In the genomic region with DNA sequence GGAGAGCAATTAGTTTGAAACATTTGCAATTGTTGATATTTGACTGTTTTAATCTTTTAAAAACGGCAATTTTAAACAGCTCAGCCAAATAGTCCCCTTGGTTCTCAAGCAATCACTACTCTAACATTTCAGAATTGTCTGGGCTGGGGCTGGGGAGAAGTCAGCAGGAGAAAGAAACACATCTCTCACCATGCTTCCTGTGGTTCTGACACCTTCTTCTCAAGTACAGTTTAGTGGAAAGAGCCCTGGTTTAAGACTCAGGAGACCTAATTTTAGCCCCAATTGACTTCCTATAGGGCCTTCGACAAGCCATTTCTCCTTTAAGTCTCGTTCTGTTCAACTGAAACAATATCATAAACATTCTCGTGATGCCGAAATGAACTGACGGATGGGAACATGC, we compare ENCODE assay signal across 13 cellular contexts.
DNase-seq lines count a peak whose midpoint lies in the region; ATAC-seq and TF ChIP-seq lines count a peak whose summit lies in the region.
"Had no signal": no experiment of that assay in that cellular context is flagged by ENCODE, and none has a peak within 500 bp of the region (broad histone marks: within the 10 kb centered on the region; RNA-seq: fewer than 3 reads in every experiment).

No MANE protein-coding gene starts in this region.

- DNase-seq in inferior parietal cortex (ENCODE audit: extremely low spot score) (peak; percentile 49), iPS-NIHi7 (ENCODE audit: extremely low spot score) (no peak), ureter (ENCODE audit: low spot score) (no peak), left lung (no peak), RKO (ENCODE audit: low spot score) (no peak)
- no peak for DNase-seq in stimulated activated naive CD8-positive, alpha-beta T cell treated with anti-CD3 and anti-CD28 coated beads, Interleukin-15, Interleukin-2, amounts not matched to agents 100 U/mL and 50 U/mL, for 24 hours
- DNase-seq: activated CD4-positive, alpha-beta memory T cell treated with anti-CD3 and anti-CD28 coated beads, Interleukin-2, amount 10 ng/mL, durations not matched to agents 7 days and 5 days; activated gamma-delta T cell treated with Interleukin-2 at 50 U/mL for 16 hours; NCI-H524 treated with DMSO at 0.1 percent for 48 hours had no signal

- H3K4me3 ChIP-seq in WI38 (ENCODE audit: low read depth, low read length) (peak overlapping the region; percentile 24; the same call in 1 of the 2 replicates), left lung (no peak overlapping the region)
- H3K4me3 ChIP-seq: lung, ovary had no signal

- no peaks in the 10 kb centered on the region for H3K27me3 ChIP-seq in left lung
- H3K27me3 ChIP-seq: ovary had no signal

- no peak overlapping the region for H3K27ac ChIP-seq in left lung
- H3K27ac ChIP-seq: ovary had no signal

- no peaks in the 10 kb centered on the region for H3K36me3 ChIP-seq in left lung
- H3K36me3 ChIP-seq: ovary had no signal

- TF ChIP-seq CTCF in WI38 (IDR thresholded peaks at IDR 0.05; ENCODE audit: low read depth, low read length) (no peak), left lung (IDR thresholded peaks at IDR 0.05) (no peak)

- intact Hi-C loops in left lung (cut with DNase I) = no loop called here

- H3K9me3 ChIP-seq in left lung = no peaks in the 10 kb centered on the region
- H3K9me3 ChIP-seq: ovary had no signal

- peaks cover 0 to 4% of the 10 kb centered on the region in 2 donors for H3K4me1 ChIP-seq in left lung

- ATAC-seq in GM18867 (IDR thresholded peaks at IDR 0.05; ENCODE audit: unreplicated experiment) (peak; percentile 56), left lung (no peak)
- ATAC-seq in stimulated activated naive CD8-positive, alpha-beta T cell treated with anti-CD3 and anti-CD28 coated beads, Interleukin-15, Interleukin-2, amounts not matched to agents 100 U/mL and 50 U/mL, for 24 hours = peak; percentile 40
